Comparison of ENCODE assay signal across 2 cellular contexts in genomic region chr19:14318873-14319272, GRCh38.
TF ChIP-seq lines count a peak whose summit lies in the region.

No MANE protein-coding gene starts in this region.

TF ChIP-seq in GM23338, 12 proteins besides CTCF, POLR2A, EP300 and RAD21 (continued from another document):
- TF ChIP-seq ZNF114 (CRISPR knock-in tag; IDR thresholded peaks at IDR 0.05), result no peak
- no peak for TF ChIP-seq CREB1 (CRISPR knock-in tag; IDR thresholded peaks at IDR 0.05; ENCODE audit: low read depth)
- TF ChIP-seq ZNF331 (CRISPR knock-in tag; IDR thresholded peaks at IDR 0.05; ENCODE audit: low read depth), result no peak
- TF ChIP-seq REST (IDR thresholded peaks at IDR 0.05; ENCODE audit: unreplicated experiment), result no peak
- no peak for TF ChIP-seq EZH2 (IDR thresholded peaks at IDR 0.05; ENCODE audit: low read depth, unreplicated experiment)
- no peak for TF ChIP-seq EZH2phosphoT487 (IDR thresholded peaks at IDR 0.05; ENCODE audit: unreplicated experiment)
- TF ChIP-seq ZNF462 (CRISPR knock-in tag; IDR thresholded peaks at IDR 0.05), result no peak
- no peak for TF ChIP-seq JUNB (IDR thresholded peaks at IDR 0.05; ENCODE audit: unreplicated experiment)

TF ChIP-seq in K562, 482 proteins besides CTCF, POLR2A, EP300 and RAD21 (continued from another document):
- TF ChIP-seq, protein P1, sequence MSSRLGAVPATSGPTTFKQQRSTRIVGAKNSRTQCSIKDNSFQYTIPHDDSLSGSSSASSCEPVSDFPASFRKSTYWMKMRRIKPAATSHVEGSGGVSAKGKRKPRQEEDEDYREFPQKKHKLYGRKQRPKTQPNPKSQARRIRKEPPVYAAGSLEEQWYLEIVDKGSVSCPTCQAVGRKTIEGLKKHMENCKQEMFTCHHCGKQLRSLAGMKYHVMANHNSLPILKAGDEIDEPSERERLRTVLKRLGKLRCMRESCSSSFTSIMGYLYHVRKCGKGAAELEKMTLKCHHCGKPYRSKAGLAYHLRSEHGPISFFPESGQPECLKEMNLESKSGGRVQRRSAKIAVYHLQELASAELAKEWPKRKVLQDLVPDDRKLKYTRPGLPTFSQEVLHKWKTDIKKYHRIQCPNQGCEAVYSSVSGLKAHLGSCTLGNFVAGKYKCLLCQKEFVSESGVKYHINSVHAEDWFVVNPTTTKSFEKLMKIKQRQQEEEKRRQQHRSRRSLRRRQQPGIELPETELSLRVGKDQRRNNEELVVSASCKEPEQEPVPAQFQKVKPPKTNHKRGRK (tag; IDR thresholded peaks at IDR 0.05), result no peak
- TF ChIP-seq IRF2 (CRISPR knock-in tag; IDR thresholded peaks at IDR 0.05), result no peak
- TF ChIP-seq, protein P2, sequence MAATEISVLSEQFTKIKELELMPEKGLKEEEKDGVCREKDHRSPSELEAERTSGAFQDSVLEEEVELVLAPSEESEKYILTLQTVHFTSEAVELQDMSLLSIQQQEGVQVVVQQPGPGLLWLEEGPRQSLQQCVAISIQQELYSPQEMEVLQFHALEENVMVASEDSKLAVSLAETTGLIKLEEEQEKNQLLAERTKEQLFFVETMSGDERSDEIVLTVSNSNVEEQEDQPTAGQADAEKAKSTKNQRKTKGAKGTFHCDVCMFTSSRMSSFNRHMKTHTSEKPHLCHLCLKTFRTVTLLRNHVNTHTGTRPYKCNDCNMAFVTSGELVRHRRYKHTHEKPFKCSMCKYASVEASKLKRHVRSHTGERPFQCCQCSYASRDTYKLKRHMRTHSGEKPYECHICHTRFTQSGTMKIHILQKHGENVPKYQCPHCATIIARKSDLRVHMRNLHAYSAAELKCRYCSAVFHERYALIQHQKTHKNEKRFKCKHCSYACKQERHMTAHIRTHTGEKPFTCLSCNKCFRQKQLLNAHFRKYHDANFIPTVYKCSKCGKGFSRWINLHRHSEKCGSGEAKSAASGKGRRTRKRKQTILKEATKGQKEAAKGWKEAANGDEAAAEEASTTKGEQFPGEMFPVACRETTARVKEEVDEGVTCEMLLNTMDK (IDR thresholded peaks at IDR 0.05; ENCODE audit: borderline replicate concordance, insufficient read depth, low read depth, low read length, poor library complexity, severe bottlenecking), result peak; percentile 70
- TF ChIP-seq SMC3 (conservative IDR thresholded peaks at IDR 0.05; ENCODE audit: insufficient read depth, low read depth, low read length), result peak; percentile 57
- TF ChIP-seq CREM (IDR thresholded peaks at IDR 0.05; ENCODE audit: low read depth), result 0 out of 2 replicates have a peak, but pooled peaks have one; percentile 9
- TF ChIP-seq PRDM10 (IDR thresholded peaks at IDR 0.05; ENCODE audit: partially characterized antibody), result peak; percentile 58
- TF ChIP-seq L3MBTL2 (IDR thresholded peaks at IDR 0.05), result peak; percentile 38
- no peak for TF ChIP-seq HNRNPH1 (optimal IDR thresholded peaks at IDR 0.05; ENCODE audit: low read depth, low read length)
- TF ChIP-seq BCOR (IDR thresholded peaks at IDR 0.05), result peak; percentile 78
- TF ChIP-seq, protein P3, sequence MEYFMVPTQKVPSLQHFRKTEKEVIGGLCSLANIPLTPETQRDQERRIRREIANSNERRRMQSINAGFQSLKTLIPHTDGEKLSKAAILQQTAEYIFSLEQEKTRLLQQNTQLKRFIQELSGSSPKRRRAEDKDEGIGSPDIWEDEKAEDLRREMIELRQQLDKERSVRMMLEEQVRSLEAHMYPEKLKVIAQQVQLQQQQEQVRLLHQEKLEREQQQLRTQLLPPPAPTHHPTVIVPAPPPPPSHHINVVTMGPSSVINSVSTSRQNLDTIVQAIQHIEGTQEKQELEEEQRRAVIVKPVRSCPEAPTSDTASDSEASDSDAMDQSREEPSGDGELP (CRISPR knock-in tag; IDR thresholded peaks at IDR 0.05; ENCODE audit: borderline replicate concordance), result peak; percentile 44; the same call in 1 of the 2 replicates
- peak; percentile 28; the same call in 1 of the 2 replicates for TF ChIP-seq MTA3 (IDR thresholded peaks at IDR 0.05; ENCODE audit: borderline replicate concordance)
- TF ChIP-seq, protein P4, sequence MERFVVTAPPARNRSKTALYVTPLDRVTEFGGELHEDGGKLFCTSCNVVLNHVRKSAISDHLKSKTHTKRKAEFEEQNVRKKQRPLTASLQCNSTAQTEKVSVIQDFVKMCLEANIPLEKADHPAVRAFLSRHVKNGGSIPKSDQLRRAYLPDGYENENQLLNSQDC (CRISPR knock-in tag; IDR thresholded peaks at IDR 0.05), result no peak
- TF ChIP-seq ZNF217 (CRISPR knock-in tag; IDR thresholded peaks at IDR 0.05), result no peak
- TF ChIP-seq ESRRA (IDR thresholded peaks at IDR 0.05; ENCODE audit: borderline replicate concordance, low read depth), result peak; percentile 98
- TF ChIP-seq CTBP1 (IDR thresholded peaks at IDR 0.05; ENCODE audit: borderline replicate concordance), result peak; percentile 44; the same call in 1 of the 2 replicates
- TF ChIP-seq CREB1 (IDR thresholded peaks at IDR 0.05), result no peak
- 0 out of 2 replicates have a peak, but pooled peaks have one; percentile 25 for TF ChIP-seq CREB1 (CRISPR knock-in tag; IDR thresholded peaks at IDR 0.05)
- no peak for TF ChIP-seq ZC3H11A (IDR thresholded peaks at IDR 0.05; ENCODE audit: low read depth, low read length)
- TF ChIP-seq E2F6 (IDR thresholded peaks at IDR 0.05; ENCODE audit: borderline replicate concordance in 1 of 2, extremely low read depth in 1 of 2, insufficient read depth in 1 of 2, insufficient read length in 1 of 2, low read depth in 1 of 2, low read length in 1 of 2, poor library complexity in 1 of 2, severe bottlenecking in 1 of 2), result peak in 1 of 2 experiments; percentile 10
- 0 out of 2 replicates have a peak, but pooled peaks have one; percentile 19 for TF ChIP-seq ATF7 (IDR thresholded peaks at IDR 0.05)
- peak in 1 of 2 experiments; percentile 50; a peak in 1 of 4 replicates for TF ChIP-seq MAZ (CRISPR knock-in tag; conservative IDR thresholded peaks at IDR 0.05 in 1 of 2, IDR thresholded peaks at IDR 0.05 in 1 of 2)
